In the genomic region with DNA sequence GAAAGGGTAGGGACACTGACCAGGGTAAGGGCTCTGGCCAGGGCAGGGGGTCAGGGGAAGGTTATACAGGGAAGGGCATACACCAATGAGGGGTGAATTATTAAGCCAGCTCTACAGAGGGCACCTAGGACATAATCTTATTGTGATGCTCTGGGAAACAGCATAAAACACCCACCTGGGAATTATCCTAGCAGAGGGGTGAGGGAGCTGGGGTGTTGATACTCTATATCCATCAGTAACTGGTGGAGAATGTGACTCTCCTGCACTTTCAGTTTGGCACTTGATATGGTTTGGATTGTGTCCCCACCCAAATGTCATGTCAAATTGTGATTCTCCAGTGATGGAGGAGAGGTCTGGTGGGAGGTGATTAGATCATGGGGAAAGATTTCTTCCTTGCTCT, we compare ENCODE assay signal across 33 cellular contexts.
"Had no signal": no experiment of that assay in that cellular context is flagged by ENCODE, and none has a peak within 500 bp of the region (broad histone marks: within the 10 kb centered on the region; RNA-seq: fewer than 3 reads in every experiment).

No MANE protein-coding gene starts in this region.

- H3K27ac ChIP-seq: KMS-11 had no signal

- H3K4me3 ChIP-seq: MG63 had no signal

- DNase-seq: Karpas-422, Kasumi-1, MG63, MM.1S, MV-4-11, NCI-H1048, NCI-H1092, NCI-H1092 treated with DMSO at 0.1 percent for 48 hours, NCI-H1105, NCI-H1105 treated with DMSO at 0.1 percent for 48 hours, NCI-H1417, NCI-H1417 treated with DMSO at 0.1 percent for 48 hours, NCI-H1436, NCI-H1436 treated with DMSO at 0.1 percent for 48 hours, NCI-H146, NCI-H1694, NCI-H1694 treated with DMSO at 0.1 percent for 48 hours, NCI-H187, NCI-H187 treated with DMSO at 0.1 percent for 48 hours, NCI-H1930, NCI-H2029, NCI-H2029 treated with DMSO at 0.1 percent for 48 hours, NCI-H2081, NCI-H2081 treated with DMSO at 0.1 percent for 48 hours, NCI-H2107, NCI-H2171, NCI-H2171 treated with DMSO at 0.1 percent for 48 hours, NCI-H2227 treated with DMSO at 0.1 percent for 48 hours, NCI-H226, NCI-H446, NCI-H446 treated with DMSO at 0.1 percent for 48 hours, NCI-H510A had no signal

- H3K36me3 ChIP-seq: MG63 had no signal
